Comparison of ENCODE assay signal across 18 cellular contexts in genomic region chr1:28178690-28179485, GRCh38. TPM values are rescaled to one million over a fixed set of nuclear protein-coding genes. Genes with fewer than 3 reads are reported as not detected.
DNase-seq lines count a peak whose midpoint lies in the region; ATAC-seq and TF ChIP-seq lines count a peak whose summit lies in the region.
"Had no signal": no experiment of that assay in that cellular context is flagged by ENCODE, and none has a peak within 500 bp of the region (broad histone marks: within the 10 kb centered on the region; RNA-seq: fewer than 3 reads in every experiment).

No MANE protein-coding gene starts in this region.

- H3K27me3 ChIP-seq in H9 (ENCODE audit: insufficient read depth, low read length): no peaks in the 10 kb centered on the region
- H3K27me3 ChIP-seq in neuronal stem cell (ENCODE audit: control insufficient read depth in 3 of 3, insufficient read depth in 3 of 3, low read depth in 1 of 3, low read length in 3 of 3): peaks cover 0 to 2% (median 0%) of the 10 kb centered on the region in 3 experiments
- H3K27me3 ChIP-seq: MG63 had no signal

- H3K56ac ChIP-seq in H9 (ENCODE audit: insufficient read length, low read depth, low read length): no peak overlapping the region

- no peaks in the 10 kb centered on the region for H3K4me1 ChIP-seq in H9 (ENCODE audit: insufficient read depth, low read length)
- peaks cover 6% of the 10 kb centered on the region in 2 donors for H3K4me1 ChIP-seq in neuronal stem cell (ENCODE audit: control insufficient read depth in 2 of 2, insufficient read depth in 1 of 2, low read depth in 1 of 2, low read length in 2 of 2)
- H3K4me1 ChIP-seq: SJCRH30 had no signal

- H3K4ac ChIP-seq in H9 (ENCODE audit: low read depth, low read length): no peak overlapping the region
- H3K4ac ChIP-seq in neuronal stem cell (ENCODE audit: low read length): no peak overlapping the region

- H3K9ac ChIP-seq in H9 (ENCODE audit: extremely low read depth, insufficient read length, low read length) (no peak overlapping the region), neuronal stem cell (ENCODE audit: low read depth, low read length, poor library complexity) (no peak overlapping the region)

- H2AFZ ChIP-seq in H9 (ENCODE audit: low read length) (no peak overlapping the region), neuronal stem cell (ENCODE audit: low read length) (no peak overlapping the region)
- H2AFZ ChIP-seq: GM23338 had no signal

- intact Hi-C loops in activated T-helper 1 cell treated with anti-CD3 and anti-CD28 coated beads, Interleukin-12 subunit alpha, Interleukin-12 subunit beta, Interleukin-2, Interleukin-4 antibody, amounts not matched to agents 30 ng/mL and 10 ng/mL and 1 ng/mL, durations not matched to agents 14 hours and 24 hours and 36 hours (cut with micrococcal nuclease): no loop called here

- H3K14ac ChIP-seq in H9 (ENCODE audit: insufficient read depth, low read length) (no peak overlapping the region; the same call in 1 of the 2 replicates), neuronal stem cell (ENCODE audit: low read length) (peak overlapping the region; percentile 38)

- no peak overlapping the region for H3K4me3 Mint-ChIP-seq in H9
- H3K4me3 Mint-ChIP-seq in activated T-helper 1 cell treated with anti-CD3 and anti-CD28 coated beads, Interleukin-12 subunit alpha, Interleukin-12 subunit beta, Interleukin-2, Interleukin-4 antibody, amounts not matched to agents 30 ng/mL and 10 ng/mL and 1 ng/mL, durations not matched to agents 14 hours and 24 hours and 36 hours: no peak overlapping the region
- H3K4me3 Mint-ChIP-seq in effector memory CD8-positive, alpha-beta T cell: no peak overlapping the region
- H3K4me3 Mint-ChIP-seq: GM23338 had no signal

- H3K23ac ChIP-seq in H9 (ENCODE audit: insufficient read length, low read depth, low read length): peak overlapping the region; percentile 20
- peak overlapping the region; percentile 89 for H3K23ac ChIP-seq in neuronal stem cell (ENCODE audit: low read depth, low read length, poor library complexity)

- no peaks in the 10 kb centered on the region for H3K9me3 ChIP-seq in H9 (ENCODE audit: control insufficient read depth, low read depth, low read length)
- no peaks in the 10 kb centered on the region for H3K9me3 ChIP-seq in neuronal stem cell (replicated peaks in 1 of 2; ENCODE audit: control insufficient read depth in 2 of 2, insufficient read depth in 1 of 2, low read depth in 1 of 2, low read length in 2 of 2)
- H3K9me3 ChIP-seq: MG63, SJCRH30 had no signal

- H2BK15ac ChIP-seq in H9 (ENCODE audit: low read depth, low read length) (0 out of 2 replicates have a peak overlapping the region, but pooled peaks have one; percentile 43), neuronal stem cell (ENCODE audit: low read length) (no peak overlapping the region)

- H3K27ac ChIP-seq in H9 (ENCODE audit: insufficient read length, low read depth, low read length): no peak overlapping the region
- no peak overlapping the region for H3K27ac ChIP-seq in neuronal stem cell (replicated peaks; ENCODE audit: low read length)
- H3K27ac ChIP-seq: SJCRH30 had no signal

- H3K79me2 ChIP-seq in H9 (ENCODE audit: insufficient read depth, low read length): no peaks in the 10 kb centered on the region

- H4K91ac ChIP-seq in H9 (ENCODE audit: insufficient read length, low read depth, low read length): no peak overlapping the region
- no peak overlapping the region for H4K91ac ChIP-seq in neuronal stem cell (ENCODE audit: low read depth, low read length, poor library complexity)

- peak overlapping the region in 1 of 3 experiments; percentile 49; a peak in 2 of 7 replicates for H3K27ac Mint-ChIP-seq in H9
- peak overlapping the region; percentile 61 for H3K27ac Mint-ChIP-seq in activated T-helper 1 cell treated with anti-CD3 and anti-CD28 coated beads, Interleukin-12 subunit alpha, Interleukin-12 subunit beta, Interleukin-2, Interleukin-4 antibody, amounts not matched to agents 30 ng/mL and 10 ng/mL and 1 ng/mL, durations not matched to agents 14 hours and 24 hours and 36 hours
- H3K27ac Mint-ChIP-seq in effector memory CD8-positive, alpha-beta T cell: no peak overlapping the region
- H3K27ac Mint-ChIP-seq: GM23338 had no signal

- no peaks in the 10 kb centered on the region for H3K36me3 Mint-ChIP-seq in H9 (ENCODE audit: insufficient read depth in 1 of 3, low read depth in 3 of 3)
- H3K36me3 Mint-ChIP-seq in activated T-helper 1 cell treated with anti-CD3 and anti-CD28 coated beads, Interleukin-12 subunit alpha, Interleukin-12 subunit beta, Interleukin-2, Interleukin-4 antibody, amounts not matched to agents 30 ng/mL and 10 ng/mL and 1 ng/mL, durations not matched to agents 14 hours and 24 hours and 36 hours (ENCODE audit: low read depth): peaks cover 2% of the 10 kb centered on the region
- H3K36me3 Mint-ChIP-seq in effector memory CD8-positive, alpha-beta T cell (ENCODE audit: insufficient read depth): peaks cover 3% of the 10 kb centered on the region

- H3K4me1 Mint-ChIP-seq in H9: peaks cover 13% of the 10 kb centered on the region in 2 experiments
- peaks cover 21% of the 10 kb centered on the region for H3K4me1 Mint-ChIP-seq in activated T-helper 1 cell treated with anti-CD3 and anti-CD28 coated beads, Interleukin-12 subunit alpha, Interleukin-12 subunit beta, Interleukin-2, Interleukin-4 antibody, amounts not matched to agents 30 ng/mL and 10 ng/mL and 1 ng/mL, durations not matched to agents 14 hours and 24 hours and 36 hours (ENCODE audit: low read depth)
- H3K4me1 Mint-ChIP-seq in effector memory CD8-positive, alpha-beta T cell (ENCODE audit: low read depth in 2 of 2): peaks cover 13 to 14% of the 10 kb centered on the region in 2 donors

- H3K4me3 ChIP-seq in neuronal stem cell (ENCODE audit: low read length in 2 of 2): peak overlapping the region in 1 of 2 donors; percentile 51
- H3K4me3 ChIP-seq: GM23338, MG63, SJCRH30 had no signal

- no peaks in the 10 kb centered on the region; a peak in 1 of 5 replicates for H3K9me3 Mint-ChIP-seq in H9
- H3K9me3 Mint-ChIP-seq in activated T-helper 1 cell treated with anti-CD3 and anti-CD28 coated beads, Interleukin-12 subunit alpha, Interleukin-12 subunit beta, Interleukin-2, Interleukin-4 antibody, amounts not matched to agents 30 ng/mL and 10 ng/mL and 1 ng/mL, durations not matched to agents 14 hours and 24 hours and 36 hours: no peaks in the 10 kb centered on the region
- no peaks in the 10 kb centered on the region for H3K9me3 Mint-ChIP-seq in effector memory CD8-positive, alpha-beta T cell
- H3K9me3 Mint-ChIP-seq: GM23338 had no signal

- ATAC-seq in effector memory CD8-positive, alpha-beta T cell (replicated peaks): no peak
- ATAC-seq in GM18861 (IDR thresholded peaks at IDR 0.05; ENCODE audit: unreplicated experiment): no peak
- ATAC-seq: GM23338 had no signal

- no peak overlapping the region for H3K4me2 ChIP-seq in H9 (ENCODE audit: insufficient read depth, insufficient read length, low read length)
- H3K4me2 ChIP-seq in neuronal stem cell (ENCODE audit: insufficient read depth, low read length, poor library complexity, severe bottlenecking): no peak overlapping the region
- H3K4me2 ChIP-seq: GM23338 had no signal

- no peak overlapping the region for H3T11ph ChIP-seq in H9 (ENCODE audit: low read length)

- H2AK5ac ChIP-seq in H9 (ENCODE audit: insufficient read length, low read length): no peak overlapping the region
- no peak overlapping the region for H2AK5ac ChIP-seq in neuronal stem cell (ENCODE audit: low read depth, low read length)

- H2BK5ac ChIP-seq in H9 (ENCODE audit: insufficient read length, low read length) (no peak overlapping the region), neuronal stem cell (ENCODE audit: low read length) (no peak overlapping the region)

- no peak overlapping the region for H2BK20ac ChIP-seq in H9 (ENCODE audit: low read depth, low read length, poor library complexity, severe bottlenecking)

- DNase-seq in H9 (no peak), neuronal stem cell (ENCODE audit: low spot score) (no peak), NCI-H1092 (lab: John Stamatoyannopoulos, UW) (no peak)
- no peak for DNase-seq in activated T-helper 1 cell treated with anti-CD3 and anti-CD28 coated beads, Interleukin-12 subunit alpha, Interleukin-12 subunit beta, Interleukin-2, Interleukin-4 antibody, amounts not matched to agents 30 ng/mL and 10 ng/mL and 1 ng/mL, durations not matched to agents 14 hours and 24 hours and 36 hours (ENCODE audit: low spot score)
- no peak for DNase-seq in effector memory CD8-positive, alpha-beta T cell
- DNase-seq in stimulated activated naive CD4-positive, alpha-beta T cell (lab: John Stamatoyannopoulos, UW): no peak
- DNase-seq: C1 segment of cervical spinal cord, EL, MG63, NCI-H1417 treated with DMSO at 0.1 percent for 48 hours, NCI-H187, NCI-H446, NCI-H526, OCI-M1, SJCRH30 had no signal

- H4K5ac ChIP-seq in H9 (ENCODE audit: insufficient read length, low read depth, low read length): peak overlapping the region; percentile 65

- peaks cover 0 to 2% of the 10 kb centered on the region in 2 donors for H3K36me3 ChIP-seq in neuronal stem cell (replicated peaks in 1 of 2; ENCODE audit: control insufficient read depth in 2 of 2, insufficient read depth in 2 of 2, low read length in 2 of 2)
- H3K36me3 ChIP-seq: MG63, SJCRH30 had no signal

- H3K18ac ChIP-seq in H9 (ENCODE audit: insufficient read length, low read depth, low read length): no peak overlapping the region
- peak overlapping the region; percentile 38 for H3K18ac ChIP-seq in neuronal stem cell (ENCODE audit: low read length)

- H3K79me1 ChIP-seq in H9 (ENCODE audit: insufficient read depth, low read depth, low read length, poor library complexity, severe bottlenecking) (no peaks in the 10 kb centered on the region), neuronal stem cell (ENCODE audit: low read depth, low read length) (no peaks in the 10 kb centered on the region)

- H3K27me3 Mint-ChIP-seq in H9 (ENCODE audit: low read depth): no peaks in the 10 kb centered on the region
- peaks cover 55% of the 10 kb centered on the region for H3K27me3 Mint-ChIP-seq in activated T-helper 1 cell treated with anti-CD3 and anti-CD28 coated beads, Interleukin-12 subunit alpha, Interleukin-12 subunit beta, Interleukin-2, Interleukin-4 antibody, amounts not matched to agents 30 ng/mL and 10 ng/mL and 1 ng/mL, durations not matched to agents 14 hours and 24 hours and 36 hours (ENCODE audit: insufficient read depth)
- no peaks in the 10 kb centered on the region for H3K27me3 Mint-ChIP-seq in effector memory CD8-positive, alpha-beta T cell

- WGBS in H9 (ENCODE audit: extremely low coverage, insufficient read length, low lambda C conversion rate): no CpG with 5 or more reads among the region's 15 CpGs
- WGBS in neuronal stem cell (ENCODE audit: extremely low coverage in 2 of 2, insufficient read length in 2 of 2, insufficient replicate concordance in 1 of 2), 2 donors: no CpG with 5 or more reads among the region's 15 CpGs

- H4K20me1 ChIP-seq in H9 (ENCODE audit: control insufficient read depth, insufficient read depth, insufficient read length): no peaks in the 10 kb centered on the region

- H2BK12ac ChIP-seq in H9 (ENCODE audit: insufficient read length, low read depth, low read length) (no peak overlapping the region), neuronal stem cell (ENCODE audit: low read length) (peak overlapping the region; percentile 90)

- H2BK120ac ChIP-seq in H9 (ENCODE audit: low read depth, low read length, poor library complexity, severe bottlenecking): no peak overlapping the region
- no peak overlapping the region for H2BK120ac ChIP-seq in neuronal stem cell (ENCODE audit: low read depth, low read length)

- peak overlapping the region; percentile 32 for H4K8ac ChIP-seq in H9 (replicated peaks; ENCODE audit: insufficient read length, low read depth, low read length)
- no peak overlapping the region for H4K8ac ChIP-seq in neuronal stem cell (ENCODE audit: low read depth, low read length)

- H3K23me2 ChIP-seq in H9 (ENCODE audit: insufficient read length, low read depth, low read length, poor library complexity, severe bottlenecking): peaks cover 2% of the 10 kb centered on the region

- TF ChIP-seq CTCF in H9 (conservative IDR thresholded peaks at IDR 0.05): no peak

RNA-seq across cellular contexts. Expression of gene PTAFR, which starts 2.4 kb away (rescaled TPM):
- total RNA-seq in H9 (2021): 1.8 and 1.9 TPM in 2 replicates
- 0.24 and 0.62 TPM in 2 replicates for total RNA-seq in activated T-helper 1 cell treated with anti-CD3 and anti-CD28 coated beads, Interleukin-12 subunit alpha, Interleukin-12 subunit beta, Interleukin-2, Interleukin-4 antibody, amounts not matched to agents 30 ng/mL and 10 ng/mL and 1 ng/mL, durations not matched to agents 14 hours and 24 hours and 36 hours
- polyA plus RNA-seq in neuronal stem cell (2013, experiment 1 of 2): 0.04 TPM
- 0.03 TPM for polyA plus RNA-seq in neuronal stem cell (2013, experiment 2 of 2)
- total RNA-seq: LHCN-M2 had no signal

RNA-seq across cellular contexts. Expression of gene DNAJC8, which starts 53.9 kb away (rescaled TPM):
- 126 and 132 TPM in 2 replicates for total RNA-seq in H9 (2021)
- 95.4 and 97.1 TPM in 2 replicates for total RNA-seq in activated T-helper 1 cell treated with anti-CD3 and anti-CD28 coated beads, Interleukin-12 subunit alpha, Interleukin-12 subunit beta, Interleukin-2, Interleukin-4 antibody, amounts not matched to agents 30 ng/mL and 10 ng/mL and 1 ng/mL, durations not matched to agents 14 hours and 24 hours and 36 hours
- polyA plus RNA-seq in neuronal stem cell (2013, experiment 1 of 2): 158 TPM
- 155 TPM for polyA plus RNA-seq in neuronal stem cell (2013, experiment 2 of 2)

RNA-seq across cellular contexts. Expression of gene ATP5IF1, which starts 57.0 kb away (rescaled TPM):
- 257 and 275 TPM in 2 replicates for total RNA-seq in H9 (2021)
- 128 and 132 TPM in 2 replicates for total RNA-seq in activated T-helper 1 cell treated with anti-CD3 and anti-CD28 coated beads, Interleukin-12 subunit alpha, Interleukin-12 subunit beta, Interleukin-2, Interleukin-4 antibody, amounts not matched to agents 30 ng/mL and 10 ng/mL and 1 ng/mL, durations not matched to agents 14 hours and 24 hours and 36 hours
- polyA plus RNA-seq in neuronal stem cell (2013, experiment 1 of 2): 448 TPM
- 456 TPM for polyA plus RNA-seq in neuronal stem cell (2013, experiment 2 of 2)
